In the genomic region with DNA sequence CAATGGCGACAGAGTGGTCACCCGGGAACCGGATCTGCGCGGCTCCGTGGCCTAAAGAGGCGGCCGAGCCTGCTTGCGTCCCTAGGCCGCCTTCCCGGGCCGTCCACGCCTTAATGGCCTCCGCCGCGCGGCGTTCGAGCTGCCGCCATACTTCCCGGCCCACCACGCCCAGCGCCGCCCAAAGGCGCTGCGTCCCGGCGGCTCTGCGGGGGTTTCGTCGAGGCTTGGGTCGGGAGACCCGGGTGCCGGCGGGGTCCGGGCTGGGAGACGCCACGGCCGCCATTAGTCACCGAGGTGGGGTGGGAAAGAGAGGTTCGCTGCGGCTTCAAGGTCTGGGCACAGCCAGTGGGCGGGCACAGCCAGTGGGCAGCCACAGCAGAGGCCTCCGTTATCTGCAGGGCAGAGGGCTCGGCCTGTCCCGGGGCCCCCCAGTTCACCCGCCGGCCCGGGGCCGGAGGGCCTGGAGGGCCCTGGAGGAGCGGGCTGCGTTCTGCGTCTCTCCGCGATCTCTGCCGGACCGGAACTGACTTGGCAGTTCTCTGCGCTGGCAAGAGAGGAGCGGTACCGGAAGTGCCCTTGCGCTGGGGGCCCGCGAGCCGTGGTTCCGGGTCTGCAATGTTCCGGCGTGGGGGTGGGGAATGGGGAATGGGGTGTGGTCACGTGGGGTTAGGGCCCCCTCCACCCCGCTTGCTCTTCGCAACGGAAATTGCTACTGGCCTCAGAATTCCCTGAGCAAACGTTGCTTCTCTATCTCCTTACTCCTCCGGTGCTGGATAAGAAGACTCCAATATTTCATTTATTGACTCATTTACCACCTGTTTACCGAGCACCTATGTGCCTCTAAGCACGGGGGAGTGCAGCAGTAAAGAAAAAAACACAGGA, we compare ENCODE assay signal across 8 cellular contexts.
DNase-seq lines count a peak whose midpoint lies in the region; ATAC-seq and TF ChIP-seq lines count a peak whose summit lies in the region.

No MANE protein-coding gene starts in this region.

- no peak for TF ChIP-seq CTCF in ovary (IDR thresholded peaks at IDR 0.05)

- TF ChIP-seq POLR2A in ovary (IDR thresholded peaks at IDR 0.05) = peak; percentile 95

- intact Hi-C loops in Right ventricle myocardium superior (cut with DNase I) = no loop called here
- intact Hi-C loops in ovary (cut with DNase I) = no loop called here

- H3K27me3 ChIP-seq in ovary = no peaks in the 10 kb centered on the region
- no peaks in the 10 kb centered on the region for H3K27me3 ChIP-seq in thymus (ENCODE audit: control insufficient read depth, insufficient read depth)

- no peak for TF ChIP-seq EP300 in ovary (IDR thresholded peaks at IDR 0.05)

- WGBS in ovary, 3 donors = 0% methylated on average over 64 to 75 of the region's 75 CpGs
- WGBS in thymus = under 1% methylated on average over 75 of the region's 75 CpGs

- H3K27me3 Mint-ChIP-seq in activated naive CD8-positive, alpha-beta T cell treated with anti-CD3 and anti-CD28 coated beads for 36 hours = no peaks in the 10 kb centered on the region

- H3K4me1 Mint-ChIP-seq in activated naive CD8-positive, alpha-beta T cell treated with anti-CD3 and anti-CD28 coated beads for 36 hours = peaks cover 27% of the 10 kb centered on the region

- H3K27ac Mint-ChIP-seq in activated naive CD8-positive, alpha-beta T cell treated with anti-CD3 and anti-CD28 coated beads for 36 hours = peak overlapping the region; percentile 78

- peak overlapping the region; percentile 83 for H3K4me3 Mint-ChIP-seq in activated naive CD8-positive, alpha-beta T cell treated with anti-CD3 and anti-CD28 coated beads for 36 hours

- H3K27ac ChIP-seq in ovary (peak overlapping the region; percentile 77 to 96), thymus (ENCODE audit: low read depth) (peak overlapping the region; percentile 93)

- H3K9me3 Mint-ChIP-seq in activated naive CD8-positive, alpha-beta T cell treated with anti-CD3 and anti-CD28 coated beads for 36 hours = no peaks in the 10 kb centered on the region

- H3K4me1 ChIP-seq in ovary (ENCODE audit: insufficient read depth) (peaks cover 4% of the 10 kb centered on the region), thymus (ENCODE audit: control insufficient read depth, insufficient read depth, low read length) (peaks cover 3% of the 10 kb centered on the region)

- H3K36me3 ChIP-seq in ovary (no peaks in the 10 kb centered on the region), thymus (ENCODE audit: control insufficient read depth, insufficient read depth) (no peaks in the 10 kb centered on the region)

- H3K4me3 ChIP-seq in GM08714 (ENCODE audit: low read length) (peak overlapping the region; percentile 82), ovary (peak overlapping the region; percentile 93), thymus (ENCODE audit: low read length) (peak overlapping the region; percentile 83)

- DNase-seq in NCI-H1092 treated with DMSO at 0.1 percent for 48 hours (lab: John Stamatoyannopoulos, UW) (peak; percentile 85), SKM-1 (lab: John Stamatoyannopoulos, UW; ENCODE audit: unreplicated experiment) (peak; percentile 53), Right ventricle myocardium superior (peak; percentile 94), ovary (peak; percentile 89 to 94 (median 94))
- DNase-seq in activated naive CD8-positive, alpha-beta T cell treated with anti-CD3 and anti-CD28 coated beads for 36 hours = peak; percentile 90

- peaks cover 31% of the 10 kb centered on the region for H3K36me3 Mint-ChIP-seq in activated naive CD8-positive, alpha-beta T cell treated with anti-CD3 and anti-CD28 coated beads for 36 hours

- ATAC-seq in HG02588 (IDR thresholded peaks at IDR 0.05; ENCODE audit: unreplicated experiment) (peak; percentile 86), Right ventricle myocardium superior (ENCODE audit: poor library complexity) (peak; percentile 99)

- H3K9me3 ChIP-seq in ovary (no peaks in the 10 kb centered on the region), thymus (ENCODE audit: control insufficient read depth) (no peaks in the 10 kb centered on the region)

Comparison
In these comparisons a context has a peak if more than half of its experiments do, and no peak if none do; other contexts are left out.
1. Peak in every context shown above with its lines: DNase-seq, ATAC-seq, H3K4me3 ChIP-seq and H3K27ac ChIP-seq.